22 cellular contexts compared by ENCODE assay signal in genomic region chr4:88911246-88912212, GRCh38.
"Had no signal": no experiment of that assay in that cellular context is flagged by ENCODE, and none has a peak within 500 bp of the region (broad histone marks: within the 10 kb centered on the region; RNA-seq: fewer than 3 reads in every experiment).

No MANE protein-coding gene starts in this region.

- H3K9ac ChIP-seq: neural progenitor cell had no signal

- H3K4me2 ChIP-seq: neural progenitor cell, smooth muscle cell had no signal

- H3K27ac ChIP-seq: heart left ventricle, neural progenitor cell, ovary, right atrium auricular region, tibial artery, upper lobe of left lung, uterus had no signal

- H3K4me3 ChIP-seq: heart left ventricle, lung, neural progenitor cell, ovary, right atrium auricular region, smooth muscle cell, tibial artery, upper lobe of left lung, uterus had no signal

- H2AFZ ChIP-seq: neural progenitor cell had no signal

- H3K27me3 ChIP-seq: heart left ventricle, neural progenitor cell, ovary, right atrium auricular region, tibial artery, upper lobe of left lung, uterus had no signal

- DNase-seq: effector memory CD4-positive, alpha-beta T cell; heart left ventricle; hippocampal formation; left colon; left ventricle myocardium superior; mesenchymal stem cell; midbrain; nucleus accumbens; ovary; stimulated activated CD4-positive, alpha-beta T cell treated with anti-CD3 and anti-CD28 coated beads, Interleukin-2, amount 100 ng/mL, for 24 hours; stimulated activated naive CD4-positive, alpha-beta T cell treated with Interleukin-2 at 50 U/mL for 16 hours; tibial artery; upper lobe of left lung; uterus had no signal

- ATAC-seq: esophagus mucosa; heart left ventricle; left ventricle myocardium superior; natural killer cell treated with Interleukin-12 subunit alpha and Interleukin-12 subunit beta and Interleukin-15 and Interleukin-18, amount 100 ng/mL, for 72 hours had no signal

- H3K36me3 ChIP-seq: heart left ventricle, neural progenitor cell, ovary, right atrium auricular region, tibial artery, upper lobe of left lung, uterus had no signal

- H3K4me1 ChIP-seq: heart left ventricle, neural progenitor cell, right atrium auricular region, upper lobe of left lung, uterus had no signal

- FAIRE-seq: endometrium, frontal cortex had no signal

- H3K9me3 ChIP-seq: heart left ventricle, ovary, right atrium auricular region, tibial artery, upper lobe of left lung, uterus had no signal
